Comparison of ENCODE assay signal across 1 cellular context in genomic region chr3:145087038-145087437, GRCh38.
TF ChIP-seq lines count a peak whose summit lies in the region.

No MANE protein-coding gene starts in this region.

TF ChIP-seq in WTC11, 78 proteins besides CTCF, POLR2A, EP300 and RAD21 (continued from another document):
- TF ChIP-seq NFE2L1 (CRISPR knock-in tag; IDR thresholded peaks at IDR 0.05) (no peak), MYBL2 (CRISPR knock-in tag; IDR thresholded peaks at IDR 0.05) (no peak), ETV6 (CRISPR knock-in tag; IDR thresholded peaks at IDR 0.05) (no peak), ZMAT4 (CRISPR knock-in tag; IDR thresholded peaks at IDR 0.05) (no peak), NR1H2 (CRISPR knock-in tag; IDR thresholded peaks at IDR 0.05) (no peak), NFATC4 (CRISPR knock-in tag; IDR thresholded peaks at IDR 0.05) (no peak), ZNF138 (CRISPR knock-in tag; conservative IDR thresholded peaks at IDR 0.05) (no peak), MLX (CRISPR knock-in tag; IDR thresholded peaks at IDR 0.05) (no peak), E2F1 (CRISPR knock-in tag; IDR thresholded peaks at IDR 0.05) (no peak)
